ENCODE assay signal across 9 cellular contexts in genomic region chr7:142535123-142535779, GRCh38.
DNase-seq lines count a peak whose midpoint lies in the region; ATAC-seq and TF ChIP-seq lines count a peak whose summit lies in the region.
"Had no signal": no experiment of that assay in that cellular context is flagged by ENCODE, and none has a peak within 500 bp of the region (broad histone marks: within the 10 kb centered on the region; RNA-seq: fewer than 3 reads in every experiment).

No MANE protein-coding gene starts in this region.

- no peak overlapping the region for H3K27ac Mint-ChIP-seq in immature natural killer cell

- peak; percentile 23 to 79 (median 50) for DNase-seq in T-helper 1 cell
- peak; percentile 93 for DNase-seq in adipocyte (ENCODE audit: low read depth)
- peak; percentile 19 to 33 (median 20) for DNase-seq in immature natural killer cell
- peak; percentile 44 to 67 for DNase-seq in stimulated activated CD4-positive, alpha-beta T cell treated with anti-CD3 and anti-CD28 coated beads, Interleukin-1b, Interleukin-23, amount 100 ng/mL, for 4 hours (ENCODE audit: low read depth in 2 of 2)
- DNase-seq in OCI-M2 (lab: John Stamatoyannopoulos, UW; ENCODE audit: unreplicated experiment) = no peak

- H3K4me1 ChIP-seq in KMS-11 (ENCODE audit: low read depth, poor library complexity, severe bottlenecking) = no peaks in the 10 kb centered on the region
- H3K4me1 ChIP-seq in adipocyte (ENCODE audit: control insufficient read depth, insufficient read depth, low read length) = peaks cover 2% of the 10 kb centered on the region
- H3K4me1 ChIP-seq: tibial artery had no signal

- H3K79me2 ChIP-seq in KMS-11 (ENCODE audit: insufficient read depth, low read depth) = no peaks in the 10 kb centered on the region

- no peaks in the 10 kb centered on the region for H3K9me3 Mint-ChIP-seq in immature natural killer cell

- H2AFZ ChIP-seq in KMS-11 (ENCODE audit: low read depth) = 0 out of 2 replicates have a peak overlapping the region, but pooled peaks have one; percentile 21

- no peaks in the 10 kb centered on the region for H3K9me3 ChIP-seq in adipocyte (ENCODE audit: control insufficient read depth, low read length)
- H3K9me3 ChIP-seq: tibial artery had no signal

- peak; percentile 92 for ATAC-seq in GM21786 (IDR thresholded peaks at IDR 0.05; ENCODE audit: unreplicated experiment)

- no peak overlapping the region for H3K27ac ChIP-seq in KMS-11
- H3K27ac ChIP-seq: tibial artery had no signal

- H3K27me3 Mint-ChIP-seq in immature natural killer cell (ENCODE audit: low read depth in 3 of 3) = peaks cover 0 to 3% (median 0%) of the 10 kb centered on the region in 3 donors

- peak; percentile 81 for TF ChIP-seq CTCF in GM12872 (IDR thresholded peaks at IDR 0.05; ENCODE audit: insufficient read depth, low read depth, low read length)
- TF ChIP-seq CTCF in KMS-11 (conservative IDR thresholded peaks at IDR 0.05; ENCODE audit: low read depth, low read length) = peak; percentile 79

- H3K4me2 ChIP-seq in KMS-11 = no peak overlapping the region

- H3K36me3 Mint-ChIP-seq in immature natural killer cell = peaks cover 0 to 5% (median 3%) of the 10 kb centered on the region in 3 donors

- H3K4me3 Mint-ChIP-seq in immature natural killer cell = peak overlapping the region; percentile 15 to 68 (median 31)

- H3K9ac ChIP-seq in KMS-11 = no peak overlapping the region
- peak overlapping the region; percentile 1 for H3K9ac ChIP-seq in adipocyte (ENCODE audit: low read length)

- peaks cover 7 to 8% of the 10 kb centered on the region in 2 donors for H3K4me1 Mint-ChIP-seq in immature natural killer cell

- no peak overlapping the region for H3K4me3 ChIP-seq in KMS-11 (IDR thresholded peaks at IDR 0.05; ENCODE audit: insufficient read depth, low read depth, low read length)
- H3K4me3 ChIP-seq in adipocyte (ENCODE audit: low read length) = no peak overlapping the region
- H3K4me3 ChIP-seq: tibial artery had no signal

- no peaks in the 10 kb centered on the region for H4K20me1 ChIP-seq in KMS-11 (ENCODE audit: insufficient read depth)

- no peaks in the 10 kb centered on the region for H3K27me3 ChIP-seq in KMS-11 (ENCODE audit: insufficient read depth, low read depth)
- no peaks in the 10 kb centered on the region for H3K27me3 ChIP-seq in adipocyte (replicated peaks; ENCODE audit: control insufficient read depth, insufficient read depth, low read length)
- H3K27me3 ChIP-seq: tibial artery had no signal

- H3K36me3 ChIP-seq in KMS-11 (ENCODE audit: insufficient read depth) (no peaks in the 10 kb centered on the region), adipocyte (ENCODE audit: control insufficient read depth, insufficient read depth, low read length, severe bottlenecking) (no peaks in the 10 kb centered on the region)
- H3K36me3 ChIP-seq: tibial artery had no signal
